30 cellular contexts compared by ENCODE assay signal in the genomic region with DNA sequence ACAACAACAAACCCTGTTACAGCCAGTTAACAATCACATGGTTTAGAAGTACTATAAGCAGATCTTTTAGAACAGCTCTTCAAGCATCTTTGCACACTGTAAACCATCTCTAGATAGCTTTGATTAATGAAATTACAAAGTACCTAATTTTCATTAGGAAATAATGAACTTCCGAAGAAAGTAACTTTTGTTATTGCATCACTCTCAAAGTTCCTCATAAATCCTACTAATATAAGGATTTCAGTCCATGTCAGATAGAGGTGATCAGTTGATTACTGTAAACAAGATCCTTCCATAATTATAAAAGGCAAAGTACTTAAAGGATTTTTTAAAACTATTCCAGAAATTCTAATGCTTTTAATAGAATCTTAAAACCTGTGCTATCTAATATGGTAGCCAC.
"Had no signal": no experiment of that assay in that cellular context is flagged by ENCODE, and none has a peak within 500 bp of the region (broad histone marks: within the 10 kb centered on the region; RNA-seq: fewer than 3 reads in every experiment).

No MANE protein-coding gene starts in this region.

- H3K36me3 Mint-ChIP-seq: immature natural killer cell; stimulated activated effector memory CD8-positive, alpha-beta T cell treated with anti-CD3 and anti-CD28 coated beads, Interleukin-12 subunit alpha, Interleukin-12 subunit beta, amount 100 ng/mL, for 72 hours had no signal

- H3K27me3 ChIP-seq: left lung, pancreas, right atrium auricular region, spleen, suprapubic skin, tibial artery, upper lobe of right lung had no signal

- H3K4me1 Mint-ChIP-seq: nephron, neural crest cell had no signal

- DNase-seq: hypothalamus; immature natural killer cell; kidney; left colon; left lung; lower lobe of right lung; mammary epithelial cell; mesenchymal stem cell; naive thymus-derived CD8-positive, alpha-beta T cell; nucleus accumbens; pancreas; posterior cingulate gyrus; small intestine; spleen; stimulated activated CD4-positive, alpha-beta T cell treated with anti-CD3 and anti-CD28 coated beads, Interleukin-4, amount 100 ng/mL, for 24 hours; stimulated activated naive CD4-positive, alpha-beta T cell; tibial artery; trophoblast cell; upper lobe of right lung had no signal

- H3K27me3 Mint-ChIP-seq: naive thymus-derived CD8-positive, alpha-beta T cell; stimulated activated naive CD8-positive, alpha-beta T cell treated with anti-CD3 and anti-CD28 coated beads, Interleukin-15, Interleukin-2, amounts not matched to agents 100 ng/mL and 50 ng/mL, for 24 hours had no signal

- H3K27ac Mint-ChIP-seq: immature natural killer cell; naive thymus-derived CD8-positive, alpha-beta T cell; nephron; stimulated activated effector memory CD8-positive, alpha-beta T cell treated with anti-CD3 and anti-CD28 coated beads, Interleukin-12 subunit alpha, Interleukin-12 subunit beta, amount 100 ng/mL, for 72 hours; stimulated activated naive CD8-positive, alpha-beta T cell treated with anti-CD3 and anti-CD28 coated beads, Interleukin-15, Interleukin-2, amounts not matched to agents 100 ng/mL and 50 ng/mL, for 24 hours had no signal

- ATAC-seq: left colon; left lung; lower lobe of right lung; naive thymus-derived CD8-positive, alpha-beta T cell; pancreas; sciatic nerve; stimulated activated effector memory CD8-positive, alpha-beta T cell treated with anti-CD3 and anti-CD28 coated beads, Interleukin-12 subunit alpha, Interleukin-12 subunit beta, amount 100 ng/mL, for 72 hours; upper lobe of right lung had no signal

- H3K4me1 ChIP-seq: left lung, lower lobe of right lung, prostate gland, right atrium auricular region, spleen, suprapubic skin, tibial artery, upper lobe of right lung had no signal

- H3K9me3 ChIP-seq: lower lobe of right lung, pancreas, prostate gland, thoracic aorta, tibial artery, upper lobe of right lung had no signal

- H3K4me3 Mint-ChIP-seq: immature natural killer cell; naive thymus-derived CD8-positive, alpha-beta T cell; nephron; neural crest cell; stimulated activated effector memory CD8-positive, alpha-beta T cell treated with anti-CD3 and anti-CD28 coated beads, Interleukin-12 subunit alpha, Interleukin-12 subunit beta, amount 100 ng/mL, for 72 hours; stimulated activated naive CD8-positive, alpha-beta T cell treated with anti-CD3 and anti-CD28 coated beads, Interleukin-15, Interleukin-2, amounts not matched to agents 100 ng/mL and 50 ng/mL, for 24 hours had no signal

- H3K36me3 ChIP-seq: left lung, lower lobe of right lung, pancreas, prostate gland, right atrium auricular region, spleen, suprapubic skin, thoracic aorta, tibial artery, upper lobe of right lung had no signal

- H3K27ac ChIP-seq: left lung, lower lobe of right lung, pancreas, prostate gland, right atrium auricular region, spleen, suprapubic skin, thoracic aorta, tibial artery, upper lobe of right lung had no signal

- H3K4me3 ChIP-seq: left lung, lower lobe of right lung, pancreas, prostate gland, right atrium auricular region, spleen, suprapubic skin, thoracic aorta, tibial artery, upper lobe of right lung had no signal

- H3K9me3 Mint-ChIP-seq: neural crest cell; stimulated activated effector memory CD8-positive, alpha-beta T cell treated with anti-CD3 and anti-CD28 coated beads, Interleukin-12 subunit alpha, Interleukin-12 subunit beta, amount 100 ng/mL, for 72 hours had no signal

- FAIRE-seq: islet of Langerhans, kidney, pancreas, small intestine, urothelium cell line had no signal
